Comparison of ENCODE assay signal across 17 cellular contexts in the genomic region with DNA sequence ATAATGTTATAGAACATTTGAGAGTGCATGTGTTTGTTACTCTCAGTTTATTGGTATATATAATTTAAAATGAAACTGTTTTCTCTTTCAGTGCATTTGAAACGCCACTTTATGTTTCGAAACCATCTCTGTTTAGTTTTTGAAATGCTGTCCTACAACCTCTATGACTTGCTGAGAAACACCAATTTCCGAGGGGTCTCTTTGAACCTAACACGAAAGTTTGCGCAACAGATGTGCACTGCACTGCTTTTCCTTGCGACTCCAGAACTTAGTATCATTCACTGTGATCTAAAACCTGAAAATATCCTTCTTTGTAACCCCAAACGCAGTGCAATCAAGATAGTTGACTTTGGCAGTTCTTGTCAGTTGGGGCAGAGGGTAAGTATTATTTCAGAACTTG.
"Had no signal": no experiment of that assay in that cellular context is flagged by ENCODE, and none has a peak within 500 bp of the region (broad histone marks: within the 10 kb centered on the region; RNA-seq: fewer than 3 reads in every experiment).

No MANE protein-coding gene starts in this region.

- DNase-seq: colonic mucosa; effector CD4-positive, alpha-beta T cell; endodermal cell; erythroblast; foreskin keratinocyte; head of caudate nucleus; hippocampal formation; mammary epithelial cell; naive thymus-derived CD8-positive, alpha-beta T cell; nucleus accumbens; ovary; small intestine; stimulated activated CD4-positive, alpha-beta T cell treated with anti-CD3 and anti-CD28 coated beads, Interleukin-2, amount 100 ng/mL, for 48 hours; stimulated activated naive CD4-positive, alpha-beta T cell treated with Interleukin-2 at 50 U/mL for 16 hours had no signal

- H3K4me3 ChIP-seq: colonic mucosa, ovary, right atrium auricular region had no signal

- H3K4me1 ChIP-seq: colonic mucosa, foreskin keratinocyte had no signal

- H3K9me3 ChIP-seq: colonic mucosa, ovary, right atrium auricular region had no signal

- H3K27me3 Mint-ChIP-seq: naive thymus-derived CD8-positive, alpha-beta T cell had no signal

- H3K4me3 Mint-ChIP-seq: endodermal cell; naive thymus-derived CD8-positive, alpha-beta T cell; neural crest cell had no signal

- H3K27me3 ChIP-seq: colonic mucosa, foreskin keratinocyte, ovary, right atrium auricular region had no signal

- H3K27ac Mint-ChIP-seq: endodermal cell had no signal

- ATAC-seq: foreskin keratinocyte; naive thymus-derived CD8-positive, alpha-beta T cell had no signal

- FAIRE-seq: endothelial cell of umbilical vein, small intestine had no signal

- H3K9me3 Mint-ChIP-seq: endodermal cell; naive thymus-derived CD8-positive, alpha-beta T cell; neural crest cell had no signal

- H3K36me3 ChIP-seq: ovary had no signal

- H3K27ac ChIP-seq: colonic mucosa, foreskin keratinocyte, ovary had no signal
